ENCODE assay signal across 28 cellular contexts in genomic region chr18:79095216-79095615, GRCh38.
"Had no signal": no experiment of that assay in that cellular context is flagged by ENCODE, and none has a peak within 500 bp of the region (broad histone marks: within the 10 kb centered on the region; RNA-seq: fewer than 3 reads in every experiment).

No MANE protein-coding gene starts in this region.

- H3K27ac Mint-ChIP-seq: memory B cell; stimulated activated effector memory CD8-positive, alpha-beta T cell treated with anti-CD3 and anti-CD28 coated beads, Interleukin-12 subunit alpha, Interleukin-12 subunit beta, amount 100 ng/mL, for 72 hours had no signal

- H3K27me3 ChIP-seq: dorsolateral prefrontal cortex, gastrocnemius medialis, sigmoid colon, stomach, thyroid gland, vagina had no signal

- ATAC-seq: esophagus mucosa; gastrocnemius medialis; left cardiac atrium; lower lobe of right lung; mucosa of descending colon; psoas muscle; right cardiac atrium; stimulated activated effector memory CD8-positive, alpha-beta T cell treated with anti-CD3 and anti-CD28 coated beads, Interleukin-12 subunit alpha, Interleukin-12 subunit beta, amount 100 ng/mL, for 72 hours had no signal

- DNase-seq: dorsolateral prefrontal cortex; effector CD4-positive, alpha-beta T cell; foreskin fibroblast; gastrocnemius medialis; head of caudate nucleus; left cardiac atrium; left ventricle myocardium inferior; lower lobe of right lung; mucosa of descending colon; naive B cell; nucleus accumbens; psoas muscle; right cardiac atrium; sigmoid colon; stimulated activated CD4-positive, alpha-beta T cell treated with anti-CD3 and anti-CD28 coated beads, Interleukin-2, amount 100 ng/mL, for 24 hours; stimulated activated CD4-positive, alpha-beta T cell treated with anti-CD3 and anti-CD28 coated beads, Interleukin-4, amount 100 ng/mL, for 24 hours; stimulated activated naive CD4-positive, alpha-beta T cell treated with Interleukin-2 at 50 U/mL for 16 hours; stomach; thyroid gland; trophoblast cell had no signal

- H3K36me3 ChIP-seq: gastrocnemius medialis, lower lobe of right lung, sigmoid colon, thyroid gland, vagina had no signal

- FAIRE-seq: colon, islet of Langerhans had no signal

- H3K27ac ChIP-seq: epithelial cell of prostate, gastrocnemius medialis, left ventricle myocardium inferior, lower lobe of right lung, psoas muscle, sigmoid colon, stomach, thyroid gland, vagina had no signal

- H3K4me3 ChIP-seq: dorsolateral prefrontal cortex, gastrocnemius medialis, left ventricle myocardium inferior, lower lobe of right lung, mucosa of descending colon, psoas muscle, sigmoid colon, stomach, thyroid gland, vagina had no signal

- H3K4me3 Mint-ChIP-seq: memory B cell; naive B cell; nephron; stimulated activated effector memory CD8-positive, alpha-beta T cell treated with anti-CD3 and anti-CD28 coated beads, Interleukin-12 subunit alpha, Interleukin-12 subunit beta, amount 100 ng/mL, for 72 hours had no signal

- H3K4me1 Mint-ChIP-seq: nephron had no signal

- H3K4me1 ChIP-seq: thyroid gland had no signal

- H3K9me3 ChIP-seq: gastrocnemius medialis, lower lobe of right lung, sigmoid colon, thyroid gland, vagina had no signal

- H3K27me3 Mint-ChIP-seq: memory B cell, naive B cell had no signal
